ENCODE assay signal across 8 cellular contexts in genomic region chr6:34792605-34793500, GRCh38. TPM values are rescaled to one million over a fixed set of nuclear protein-coding genes. Genes with fewer than 3 reads are reported as not detected.
DNase-seq lines count a peak whose midpoint lies in the region; ATAC-seq, FAIRE-seq and TF ChIP-seq lines count a peak whose summit lies in the region.

No MANE protein-coding gene starts in this region.

- peak overlapping the region in 3 of 4 experiments; percentile 74 to 91 (median 80); a peak in 6 of 7 replicates for H3K9ac ChIP-seq in H1 (replicated peaks in 1 of 4; ENCODE audit: extremely low read depth in 1 of 4, low read depth in 3 of 4, low read length in 3 of 4)

- DNase-seq in AG08395 (ENCODE audit: low spot score) (peak; percentile 49), GM10266 (ENCODE audit: extremely low spot score) (peak; percentile 67), T-helper 17 cell (no peak), H1 (ENCODE audit: low read depth in 1 of 2, low spot score in 2 of 2) (peak in 1 of 2 experiments; percentile 43), lung (ENCODE audit: low spot score) (peak; percentile 48), tibial nerve (ENCODE audit: low spot score in 2 of 2) (peak in 1 of 2 donors; percentile 29), OCI-M2 (lab: John Stamatoyannopoulos, UW; ENCODE audit: unreplicated experiment) (no peak)

- TF ChIP-seq CTCF in GM10266 (IDR thresholded peaks at IDR 0.05; ENCODE audit: control insufficient read depth, insufficient read depth, low read depth, missing control alignments) (no peak), H1 (IDR thresholded peaks at IDR 0.05; ENCODE audit: control extremely low read depth in 1 of 3, insufficient read depth in 1 of 3, low read depth in 1 of 3, low read length in 3 of 3) (no peak), lung (IDR thresholded peaks at IDR 0.05; ENCODE audit: control extremely low read depth, extremely low read depth) (no peak), tibial nerve (IDR thresholded peaks at IDR 0.05) (no peak)

- H3K23me2 ChIP-seq in H1 (ENCODE audit: low read depth, low read length): peaks cover 12% of the 10 kb centered on the region; the same call in 1 of the 2 replicates

- peak overlapping the region; percentile 60; the same call in 1 of the 2 replicates for H2BK5ac ChIP-seq in H1 (ENCODE audit: low read depth, low read length)

- H3K9me3 ChIP-seq in T-helper 17 cell (ENCODE audit: control insufficient read depth, low read length, poor library complexity, severe bottlenecking): no peaks in the 10 kb centered on the region
- H3K9me3 ChIP-seq in H1 (ENCODE audit: insufficient read depth in 2 of 2, low read depth in 1 of 2, low read length in 1 of 2): 0 out of 4 replicates have a peak, but pooled peaks cover 0 to 3% of the 10 kb centered on the region in 2 experiments
- no peaks in the 10 kb centered on the region for H3K9me3 ChIP-seq in lung (ENCODE audit: control insufficient read depth in 2 of 2, insufficient read depth in 1 of 2, low read length in 1 of 2)
- no peaks in the 10 kb centered on the region for H3K9me3 ChIP-seq in tibial nerve

- no peak overlapping the region for H2AFZ ChIP-seq in H1 (ENCODE audit: low read length)

- FAIRE-seq in H1 (lab: Jason Lieb, UNC): no peak

- H2BK20ac ChIP-seq in H1 (ENCODE audit: low read length): no peak overlapping the region

- no peaks in the 10 kb centered on the region for H3K27me3 ChIP-seq in H1 (replicated peaks in 1 of 4; ENCODE audit: control insufficient read depth in 3 of 4, extremely low read depth in 1 of 4, insufficient read depth in 3 of 4, low read length in 3 of 4)
- H3K27me3 ChIP-seq in lung (ENCODE audit: control insufficient read depth, insufficient read depth): no peaks in the 10 kb centered on the region
- H3K27me3 ChIP-seq in tibial nerve: no peaks in the 10 kb centered on the region

- no peak overlapping the region for H3K56ac ChIP-seq in H1 (replicated peaks; ENCODE audit: insufficient read length, low read depth, low read length)

- H2AK5ac ChIP-seq in H1 (ENCODE audit: low read depth, low read length): 0 out of 2 replicates have a peak overlapping the region, but pooled peaks have one; percentile 24

- peak overlapping the region; percentile 99 for H3K4me3 Mint-ChIP-seq in T-helper 17 cell

- peak overlapping the region; percentile 35 for H4K8ac ChIP-seq in H1 (ENCODE audit: extremely low read depth, insufficient read depth, low read length)

- H4K5ac ChIP-seq in H1 (ENCODE audit: insufficient read length, low read depth, low read length): peak overlapping the region; percentile 28

- no peaks in the 10 kb centered on the region for H3K27me3 Mint-ChIP-seq in T-helper 17 cell

- ATAC-seq in T-helper 17 cell: no peak
- peak; percentile 10 for ATAC-seq in lung (ENCODE audit: insufficient read depth, low FRiP score)

- H4K91ac ChIP-seq in H1 (replicated peaks; ENCODE audit: insufficient read length, low read length): peak overlapping the region; percentile 47

- H3K36me3 Mint-ChIP-seq in T-helper 17 cell (ENCODE audit: low read depth): peaks cover 3% of the 10 kb centered on the region

- H3K4me2 ChIP-seq in H1 (ENCODE audit: insufficient read depth in 1 of 2, low read depth in 2 of 2, low read length in 2 of 2): peak overlapping the region; percentile 73 to 92

- H3K36me3 ChIP-seq in H1 (ENCODE audit: control insufficient read depth in 2 of 4, insufficient read depth in 4 of 4, low read length in 3 of 4) (no peaks in the 10 kb centered on the region), lung (ENCODE audit: control insufficient read depth in 2 of 2, insufficient read depth in 2 of 2, low read length in 2 of 2) (no peaks in the 10 kb centered on the region), tibial nerve (no peaks in the 10 kb centered on the region)

- no peak overlapping the region for H3K4ac ChIP-seq in H1 (replicated peaks; ENCODE audit: insufficient read length, low read depth, low read length)

- 17% methylated on average over 20 of the region's 20 CpGs; no CpG with 5 or more reads in 1 of the 2 experiments for WGBS in H1 (ENCODE audit: extremely low coverage in 1 of 2, insufficient coverage in 1 of 2, insufficient read length in 1 of 2, insufficient replicate concordance in 2 of 2, low coverage in 1 of 2, low lambda C conversion rate in 2 of 2, missing lambda C conversion rate in 1 of 2), 2 experiments
- 6 to 8% methylated on average over 20 of the region's 20 CpGs for WGBS in lung, 2 donors
- WGBS in tibial nerve, 2 donors: 7 to 10% methylated on average over 20 of the region's 20 CpGs

- H2BK120ac ChIP-seq in H1 (replicated peaks; ENCODE audit: low read depth, low read length): no peak overlapping the region

- TF ChIP-seq EP300 in Ishikawa (IDR thresholded peaks at IDR 0.05; ENCODE audit: borderline replicate concordance): no peak
- TF ChIP-seq EP300 in H1 (IDR thresholded peaks at IDR 0.05; ENCODE audit: borderline replicate concordance in 1 of 2, low read depth in 2 of 2, low read length in 2 of 2): no peak
- TF ChIP-seq EP300 in tibial nerve (IDR thresholded peaks at IDR 0.05): peak in 1 of 2 donors; percentile 44

- peak overlapping the region; percentile 67 for H3K18ac ChIP-seq in H1 (ENCODE audit: extremely low read depth, low read length)

- H3K4me1 Mint-ChIP-seq in T-helper 17 cell: peaks cover 16% of the 10 kb centered on the region

- peak overlapping the region; percentile 40 for H3K14ac ChIP-seq in H1 (ENCODE audit: insufficient read length)

- TF ChIP-seq RAD21 in Ishikawa (IDR thresholded peaks at IDR 0.05; ENCODE audit: low read depth): no peak
- no peak for TF ChIP-seq RAD21 in H1 (IDR thresholded peaks at IDR 0.05 in 1 of 2, conservative IDR thresholded peaks at IDR 0.05 in 1 of 2; ENCODE audit: low read depth in 2 of 2, low read length in 2 of 2)

- POLR2A ChIA-PET in H1 (lab: Charles Lee; ENCODE audit: partially characterized antibody): interaction anchor here (0.6 to 4.9 kb wide), 26 partner anchors 10 to 466 kb away, joined by 3 to 65 read pairs (median 4); partner anchors contain the start of genes ANKS1A, NUDT3, SNRPC and TAF11

- no peaks in the 10 kb centered on the region for H4K20me1 ChIP-seq in H1 (replicated peaks in 1 of 2; ENCODE audit: control insufficient read depth in 1 of 2, insufficient read depth in 2 of 2, low read length in 2 of 2)

- no peak overlapping the region for H3K23ac ChIP-seq in H1 (ENCODE audit: insufficient read length)

- TF ChIP-seq POLR2A in H1 (IDR thresholded peaks at IDR 0.05; ENCODE audit: control extremely low read depth in 1 of 2, low read depth in 2 of 2, low read length in 2 of 2) (0 out of 3 replicates have a peak, but pooled peaks of 1 of the 2 experiments have one; percentile 6), tibial nerve (IDR thresholded peaks at IDR 0.05) (no peak)

- H2BK15ac ChIP-seq in H1 (ENCODE audit: low read length): no peak overlapping the region

- H3K79me1 ChIP-seq in H1 (ENCODE audit: low read depth, low read length): peaks cover 2% of the 10 kb centered on the region; the same call in 1 of the 2 replicates

- 0 out of 2 replicates have a peak overlapping the region, but pooled peaks have one; percentile 17 for H2BK12ac ChIP-seq in H1 (ENCODE audit: low read depth, low read length)

- CTCF ChIA-PET in H1 (lab: Charles Lee; ENCODE audit: partially characterized antibody): interaction anchor here (0.6 to 1.0 kb wide), 3 partner anchors 200 to 403 kb away, joined by 3 read pairs; no protein-coding TSS in a partner anchor

- H3K79me2 ChIP-seq in H1 (ENCODE audit: control insufficient read depth in 1 of 2, insufficient read depth in 2 of 2, low read length in 2 of 2): peaks cover 0 to 40% of the 10 kb centered on the region in 2 experiments; a peak in 3 of 4 replicates

- H3K4me3 ChIP-seq in H1 (ENCODE audit: extremely low read depth in 1 of 4, insufficient read depth in 2 of 4, low read depth in 3 of 4, low read length in 4 of 4) (peak overlapping the region; percentile 81 to 87 (median 84)), lung (peak overlapping the region; percentile 70), tibial nerve (peak overlapping the region; percentile 66 to 99 (median 94))

- H3K27ac Mint-ChIP-seq in T-helper 17 cell: peak overlapping the region; percentile 94

- H3K4me1 ChIP-seq in H1 (replicated peaks in 1 of 4; ENCODE audit: control insufficient read depth in 3 of 4, insufficient read depth in 4 of 4, low read length in 3 of 4): peaks cover 0 to 2% (median under 1%) of the 10 kb centered on the region in 4 experiments; a peak in 2 of 7 replicates
- H3K4me1 ChIP-seq in lung (ENCODE audit: control insufficient read depth in 2 of 2, insufficient read depth in 2 of 2, low read length in 2 of 2): peaks cover 2 to 6% of the 10 kb centered on the region in 2 donors
- peaks cover 0 to 28% (median 9%) of the 10 kb centered on the region in 4 donors for H3K4me1 ChIP-seq in tibial nerve

- H3K27ac ChIP-seq in H1 (ENCODE audit: low read depth, low read length) (peak overlapping the region; percentile 35; the same call in 1 of the 2 replicates), lung (ENCODE audit: low read depth in 1 of 2, low read length in 1 of 2) (peak overlapping the region; percentile 89 to 95), tibial nerve (peak overlapping the region; percentile 85 to 96 (median 94))

RNA-seq across cellular contexts. Expression of gene BLTP3A, which starts 1.0 kb away (rescaled TPM):
- total RNA-seq in T-helper 17 cell: 10 to 100 TPM; 10.5 to 16.3 TPM
- 17.2 and 18.5 TPM in 2 replicates for total RNA-seq in H1 (2021; fragmentation: NEBNext Ultra II Directional; extraction: Animal tissue kit (Norgen Biotek cat#: 25700))
- 8.5 and 11.1 TPM in 2 replicates for polyA plus RNA-seq in H1 (2011; rRNA removed)
- polyA plus RNA-seq in H1 (2011; cell fraction: cytosol; rRNA removed): 11.9 TPM
- 14.7 TPM for polyA plus RNA-seq in H1 (2011; cell fraction: nucleus; rRNA removed)
- polyA plus RNA-seq in H1 (2012, experiment 1 of 2): 7.4 to 9.7 TPM (median 9.6 TPM) in 4 replicates
- polyA plus RNA-seq in H1 (2012, experiment 2 of 2): 1.3 TPM
- polyA plus RNA-seq in H1 (2013, experiment 1 of 2): 6.0 TPM
- polyA plus RNA-seq in H1 (2013, experiment 2 of 2): 5.6 TPM
- polyA minus RNA-seq in H1 (2011; rRNA and poly(A)+ RNA removed): 54.6 and 64.6 TPM in 2 replicates
- 22.5 TPM for polyA minus RNA-seq in H1 (2011; cell fraction: cytosol; rRNA and poly(A)+ RNA removed)
- polyA minus RNA-seq in H1 (2011; cell fraction: nucleus; rRNA and poly(A)+ RNA removed): 23.0 TPM
- 10 to 100 TPM; 13.3 to 14.7 TPM for total RNA-seq in lung
- polyA plus RNA-seq in lung: 1 to 10 TPM; 3.1 to 5.9 TPM
- total RNA-seq in tibial nerve: 10 to 100 TPM in 3 of 4 donors, 1 to 10 TPM in 1; 9.8 to 16.8 (median 13.4) TPM

RNA-seq across cellular contexts. Expression of gene SNRPC, which starts 35.5 kb away (rescaled TPM):
- total RNA-seq in T-helper 17 cell (10 to 100 TPM; 44.2 to 52.1 TPM), lung (10 to 100 TPM; 31.6 to 71.1 TPM), tibial nerve (10 to 100 TPM; 41.2 to 80.4 (median 66.0) TPM)
- total RNA-seq in H1 (2021; fragmentation: NEBNext Ultra II Directional; extraction: Animal tissue kit (Norgen Biotek cat#: 25700)): 209 and 227 TPM in 2 replicates
- polyA plus RNA-seq in H1 (2011; rRNA removed) (437 and 635 TPM in 2 replicates), lung (100 to 1,000 TPM; 129 to 130 TPM)
- 383 TPM for polyA plus RNA-seq in H1 (2011; cell fraction: cytosol; rRNA removed)
- 246 TPM for polyA plus RNA-seq in H1 (2011; cell fraction: nucleus; rRNA removed)
- 246 to 299 TPM (median 265 TPM) in 4 replicates for polyA plus RNA-seq in H1 (2012, experiment 1 of 2)
- 378 TPM for polyA plus RNA-seq in H1 (2012, experiment 2 of 2)
- polyA plus RNA-seq in H1 (2013, experiment 1 of 2): 228 TPM
- 240 TPM for polyA plus RNA-seq in H1 (2013, experiment 2 of 2)
- 78.4 and 87.3 TPM in 2 replicates for polyA minus RNA-seq in H1 (2011; rRNA and poly(A)+ RNA removed)
- 58.2 TPM for polyA minus RNA-seq in H1 (2011; cell fraction: cytosol; rRNA and poly(A)+ RNA removed)
- 39.3 TPM for polyA minus RNA-seq in H1 (2011; cell fraction: nucleus; rRNA and poly(A)+ RNA removed)

Comparison
In these comparisons a context has a peak if more than half of its experiments do, and no peak if none do; other contexts are left out.
1. DNase-seq: peak in AG08395 (single experiment), GM10266 (single experiment) and lung (single experiment); none in T-helper 17 cell (0 of 3) and OCI-M2 (single experiment).
2. H3K27ac ChIP-seq: peak in every context shown above with its lines; median percentile 94 in tibial nerve; 92 in lung; 35 in H1.
3. Peak in every context shown above with its lines, with median percentiles within 50 percentile points of each other: H3K4me3 ChIP-seq.